In the genomic region with DNA sequence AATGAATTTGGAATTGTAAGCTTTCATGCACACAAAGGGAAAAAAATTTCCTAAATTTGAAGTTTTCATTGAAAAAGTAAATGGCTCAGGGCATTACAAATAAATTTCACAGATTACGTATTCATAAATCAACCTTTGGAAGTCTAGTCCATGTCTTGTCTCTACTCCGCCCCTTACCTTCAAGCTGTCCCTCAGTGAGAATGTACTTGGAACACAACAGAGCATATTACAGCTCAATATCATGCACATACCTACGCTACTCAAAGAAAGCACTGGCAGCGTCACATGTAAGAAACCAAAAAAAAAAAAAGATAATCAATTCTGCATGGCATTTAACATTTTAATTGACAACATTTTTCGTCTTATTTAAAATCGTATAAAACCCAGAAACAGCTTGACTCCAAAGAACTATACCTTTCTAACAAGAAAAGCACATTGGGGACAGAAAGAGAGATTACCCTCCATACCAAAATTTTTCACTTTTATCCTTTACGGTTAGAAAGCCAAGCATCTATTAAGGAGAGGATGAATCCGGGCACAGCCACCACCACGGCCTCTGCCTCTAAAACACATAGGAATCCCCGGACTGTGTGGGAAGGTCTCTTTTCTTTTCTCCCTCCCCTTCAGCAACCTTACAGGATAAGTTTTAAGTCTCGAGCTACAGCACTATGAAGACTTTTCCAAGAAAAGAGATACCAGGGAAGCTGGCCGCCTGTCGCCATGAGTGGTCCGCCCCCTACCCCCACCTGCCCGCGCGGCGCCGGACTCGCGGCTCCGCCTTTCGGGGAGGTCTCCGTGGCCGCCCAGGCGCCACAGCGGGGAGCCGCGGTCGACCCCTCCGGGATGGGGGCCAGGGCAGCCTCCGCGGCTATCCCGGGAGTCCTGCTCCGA, we compare ENCODE assay signal across 1 cellular context.
TF ChIP-seq lines count a peak whose summit lies in the region.

No MANE protein-coding gene starts in this region.

TF ChIP-seq in WTC11, 78 proteins besides CTCF, POLR2A, EP300 and RAD21 (continued from another document):
- TF ChIP-seq PRDM15 (CRISPR knock-in tag; IDR thresholded peaks at IDR 0.05) (peak; percentile 60), ZNF219 (CRISPR knock-in tag; IDR thresholded peaks at IDR 0.05; ENCODE audit: borderline replicate concordance) (no peak)
